In the genomic region with DNA sequence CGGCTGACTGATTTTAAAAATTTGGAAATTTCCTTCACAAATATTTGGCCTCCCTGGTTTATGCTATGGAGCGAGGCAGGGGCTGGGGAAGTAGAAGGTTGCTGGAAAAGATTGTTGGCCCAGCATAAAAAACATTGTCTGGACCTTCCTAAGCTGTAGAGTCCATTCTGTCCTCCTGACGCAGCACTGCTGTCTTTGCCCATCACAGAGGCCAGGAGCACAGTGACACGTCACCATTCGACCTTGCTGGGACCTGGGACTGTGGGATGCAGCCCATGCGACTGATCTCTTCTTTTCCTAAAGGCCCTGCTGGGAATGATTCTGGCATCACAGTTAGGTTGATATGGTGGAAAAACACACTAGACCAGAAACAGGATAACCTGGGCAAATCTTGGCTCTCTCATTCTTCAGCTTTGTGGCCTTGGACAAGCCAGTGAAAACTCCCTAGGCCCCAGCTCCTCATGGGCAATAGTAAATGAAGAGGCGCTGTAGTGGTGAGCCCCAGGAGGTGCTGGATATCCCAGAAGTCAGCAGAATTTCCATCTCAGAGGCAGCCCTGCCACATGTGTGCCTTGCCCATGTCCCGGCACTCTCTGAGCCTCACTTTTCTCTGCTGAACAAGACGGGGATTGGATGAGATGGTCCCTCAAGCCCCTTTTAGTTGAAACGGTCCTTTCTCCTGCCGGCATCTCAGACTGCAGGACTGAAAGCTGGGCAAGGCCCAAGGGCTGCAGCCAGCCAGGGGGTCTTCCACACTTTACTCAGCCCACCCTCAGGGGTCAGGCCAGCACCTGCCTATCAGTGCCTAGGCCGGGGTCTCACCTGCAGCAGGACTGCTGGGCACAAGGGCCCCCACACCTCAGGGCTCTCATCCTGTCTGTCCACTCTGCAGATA, we compare ENCODE assay signal across 2 cellular contexts.
TF ChIP-seq lines count a peak whose summit lies in the region.

No MANE protein-coding gene starts in this region.

TF ChIP-seq in HepG2, 621 proteins besides CTCF, POLR2A, EP300 and RAD21 (continued from another document):
- TF ChIP-seq TFDP2 (CRISPR knock-in tag; IDR thresholded peaks at IDR 0.05), result no peak
- TF ChIP-seq, protein P1, sequence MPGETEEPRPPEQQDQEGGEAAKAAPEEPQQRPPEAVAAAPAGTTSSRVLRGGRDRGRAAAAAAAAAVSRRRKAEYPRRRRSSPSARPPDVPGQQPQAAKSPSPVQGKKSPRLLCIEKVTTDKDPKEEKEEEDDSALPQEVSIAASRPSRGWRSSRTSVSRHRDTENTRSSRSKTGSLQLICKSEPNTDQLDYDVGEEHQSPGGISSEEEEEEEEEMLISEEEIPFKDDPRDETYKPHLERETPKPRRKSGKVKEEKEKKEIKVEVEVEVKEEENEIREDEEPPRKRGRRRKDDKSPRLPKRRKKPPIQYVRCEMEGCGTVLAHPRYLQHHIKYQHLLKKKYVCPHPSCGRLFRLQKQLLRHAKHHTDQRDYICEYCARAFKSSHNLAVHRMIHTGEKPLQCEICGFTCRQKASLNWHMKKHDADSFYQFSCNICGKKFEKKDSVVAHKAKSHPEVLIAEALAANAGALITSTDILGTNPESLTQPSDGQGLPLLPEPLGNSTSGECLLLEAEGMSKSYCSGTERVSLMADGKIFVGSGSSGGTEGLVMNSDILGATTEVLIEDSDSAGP (CRISPR knock-in tag; IDR thresholded peaks at IDR 0.05; ENCODE audit: borderline replicate concordance), result no peak

TF ChIP-seq in GM12891, 5 proteins besides CTCF, POLR2A, EP300 and RAD21 (continued from another document):
- no peak for TF ChIP-seq POLR2AphosphoS5 (IDR thresholded peaks at IDR 0.05; ENCODE audit: low read depth, low read length)
- no peak for TF ChIP-seq PAX5 (IDR thresholded peaks at IDR 0.05; ENCODE audit: insufficient read depth, low read length, severe bottlenecking)
- TF ChIP-seq TAF1 (IDR thresholded peaks at IDR 0.05; ENCODE audit: low read depth, low read length), result no peak
- no peak for TF ChIP-seq SPI1 (IDR thresholded peaks at IDR 0.05; ENCODE audit: low read depth, low read length)
